In genomic region chr17:35099929-35100328, GRCh38 we compare ENCODE assay signal across 29 cellular contexts. TPM values are rescaled to one million over a fixed set of nuclear protein-coding genes. Genes with fewer than 3 reads are reported as not detected.
DNase-seq lines count a peak whose midpoint lies in the region; ATAC-seq and TF ChIP-seq lines count a peak whose summit lies in the region.
"Had no signal": no experiment of that assay in that cellular context is flagged by ENCODE, and none has a peak within 500 bp of the region (broad histone marks: within the 10 kb centered on the region; RNA-seq: fewer than 3 reads in every experiment).

No MANE protein-coding gene starts in this region.

- peaks cover 0 to 5% of the 10 kb centered on the region in 2 donors for H3K36me3 ChIP-seq in body of pancreas (replicated peaks in 1 of 2; ENCODE audit: insufficient read depth in 1 of 2, low read depth in 2 of 2)

- no peaks in the 10 kb centered on the region for H3K27me3 ChIP-seq in body of pancreas

- no peak for TF ChIP-seq CTCF in nephron progenitor cell (IDR thresholded peaks at IDR 0.05)
- no peak for TF ChIP-seq CTCF in body of pancreas (IDR thresholded peaks at IDR 0.05)

- no peaks in the 10 kb centered on the region for H3K4me1 ChIP-seq in body of pancreas
- H3K4me1 ChIP-seq: HAP-1 had no signal

- no peak overlapping the region for H3K4me3 ChIP-seq in body of pancreas
- H3K4me3 ChIP-seq: GM23338, HAP-1, SK-N-MC had no signal

- H3K27me3 Mint-ChIP-seq in activated CD4-positive, alpha-beta T cell treated with anti-CD3 and anti-CD28 coated beads for 36 hours: no peaks in the 10 kb centered on the region
- no peaks in the 10 kb centered on the region for H3K27me3 Mint-ChIP-seq in nephron progenitor cell (ENCODE audit: low read depth, poor library complexity)
- H3K27me3 Mint-ChIP-seq: T-helper 17 cell had no signal

- CTCF ChIA-PET in activated CD4-positive, alpha-beta T cell treated with anti-CD3 and anti-CD28 coated beads for 36 hours (lab: Charles Lee): interaction anchor here (1.7 kb wide), 1 partner anchor 10 kb away, joined by 7 read pairs; no protein-coding TSS in a partner anchor

- H3K4me3 Mint-ChIP-seq in activated CD4-positive, alpha-beta T cell treated with anti-CD3 and anti-CD28 coated beads for 36 hours: no peak overlapping the region
- H3K4me3 Mint-ChIP-seq in nephron progenitor cell: no peak overlapping the region
- H3K4me3 Mint-ChIP-seq: CD8-positive, alpha-beta T cell; GM23338; T-helper 17 cell had no signal

- no peak overlapping the region for H3K27ac ChIP-seq in body of pancreas
- H3K27ac ChIP-seq: RWPE1, SK-N-MC had no signal

- no peak for TF ChIP-seq POLR2A in body of pancreas (IDR thresholded peaks at IDR 0.05)

- 81 to 92% methylated on average over 3 of the region's 3 CpGs for WGBS in body of pancreas, 2 donors

- intact Hi-C loops in activated CD4-positive, alpha-beta T cell treated with anti-CD3 and anti-CD28 coated beads for 36 hours (cut with DNase I, micrococcal nuclease): no loop called here
- intact Hi-C loops in body of pancreas (cut with DNase I): no loop called here

- peaks cover 5% of the 10 kb centered on the region for H3K4me1 Mint-ChIP-seq in activated CD4-positive, alpha-beta T cell treated with anti-CD3 and anti-CD28 coated beads for 36 hours
- H3K4me1 Mint-ChIP-seq in nephron progenitor cell: peaks cover 6% of the 10 kb centered on the region
- H3K4me1 Mint-ChIP-seq: GM23338 had no signal

- no peaks in the 10 kb centered on the region for H3K9me3 Mint-ChIP-seq in activated CD4-positive, alpha-beta T cell treated with anti-CD3 and anti-CD28 coated beads for 36 hours (ENCODE audit: low read depth)
- H3K9me3 Mint-ChIP-seq in nephron progenitor cell: no peaks in the 10 kb centered on the region
- H3K9me3 Mint-ChIP-seq: CD8-positive, alpha-beta T cell; GM23338 had no signal

- H3K9me3 ChIP-seq in body of pancreas: no peaks in the 10 kb centered on the region
- H3K9me3 ChIP-seq: HAP-1 had no signal

- no peak for DNase-seq in activated CD4-positive, alpha-beta T cell treated with anti-CD3 and anti-CD28 coated beads for 36 hours
- no peak for DNase-seq in activated CD4-positive, alpha-beta T cell treated with anti-CD3 and anti-CD28 coated beads, Interleukin-2, amount 50 U/mL, for 4 hours
- peak; percentile 78 for DNase-seq in NCI-H146 treated with DMSO at 0.1 percent for 48 hours (lab: John Stamatoyannopoulos, UW; ENCODE audit: unreplicated experiment)
- DNase-seq in NCI-H69 (lab: John Stamatoyannopoulos, UW): peak; percentile 98
- no peak for DNase-seq in nephron progenitor cell
- DNase-seq in NCI-H2107 treated with DMSO at 0.1 percent for 48 hours (lab: John Stamatoyannopoulos, UW; ENCODE audit: unreplicated experiment): no peak
- DNase-seq in activated naive CD4-positive, alpha-beta T cell treated with anti-CD3 and anti-CD28 coated beads, Interleukin-2, amount 50 U/mL, for 16 hours: no peak
- no peak for DNase-seq in body of pancreas
- DNase-seq: 8988T; AML-193; C1 segment of cervical spinal cord; CD8-positive, alpha-beta T cell; DMS53; EL; GF-D8; KG1; NCI-H1105; NCI-H187; NCI-H345; NCI-H524; NK-92 treated with Interleukin-12 subunit alpha and Interleukin-12 subunit beta, amount 100 ng/mL, for 24 hours; SHP77 treated with DMSO at 0.1 percent for 48 hours; SW 1271; T-helper 17 cell had no signal

- H3K36me3 Mint-ChIP-seq in activated CD4-positive, alpha-beta T cell treated with anti-CD3 and anti-CD28 coated beads for 36 hours (ENCODE audit: low read depth): peaks cover 27% of the 10 kb centered on the region
- H3K36me3 Mint-ChIP-seq in nephron progenitor cell (ENCODE audit: low read depth): peaks cover 11% of the 10 kb centered on the region

- POLR2A ChIA-PET in activated CD4-positive, alpha-beta T cell treated with anti-CD3 and anti-CD28 coated beads for 36 hours (lab: Charles Lee): no interaction called here

- no peak for ATAC-seq in activated CD4-positive, alpha-beta T cell treated with anti-CD3 and anti-CD28 coated beads for 36 hours
- ATAC-seq in body of pancreas: no peak
- ATAC-seq: CD8-positive, alpha-beta T cell; GM23338; T-helper 17 cell had no signal

- H3K27ac Mint-ChIP-seq in activated CD4-positive, alpha-beta T cell treated with anti-CD3 and anti-CD28 coated beads for 36 hours: peak overlapping the region; percentile 6
- peak overlapping the region; percentile 36 for H3K27ac Mint-ChIP-seq in nephron progenitor cell
- H3K27ac Mint-ChIP-seq: CD8-positive, alpha-beta T cell; GM23338; T-helper 17 cell had no signal

RNA-seq across cellular contexts. Expression of gene RAD51D, which starts 19.7 kb away (rescaled TPM):
- 10 to 100 TPM; 19.9 to 31.8 TPM for total RNA-seq in activated CD4-positive, alpha-beta T cell treated with anti-CD3 and anti-CD28 coated beads for 36 hours
- 10 to 100 TPM in 1 of 2 donors, 1 to 10 TPM in 1; 3.4 to 16.2 TPM for total RNA-seq in body of pancreas

RNA-seq across cellular contexts. Expression of gene FNDC8, which starts 21.5 kb away (rescaled TPM):
- not detected for total RNA-seq in activated CD4-positive, alpha-beta T cell treated with anti-CD3 and anti-CD28 coated beads for 36 hours
- not detected for total RNA-seq in body of pancreas
- total RNA-seq: CD8-positive, alpha-beta T cell; GM23338; HT1080; T-helper 17 cell had no signal

RNA-seq across cellular contexts. Expression of gene RFFL, which starts 36.4 kb away (rescaled TPM):
- 10 to 100 TPM; 19.2 to 22.9 TPM for total RNA-seq in activated CD4-positive, alpha-beta T cell treated with anti-CD3 and anti-CD28 coated beads for 36 hours
- 10 to 100 TPM; 11.9 to 17.8 TPM for total RNA-seq in body of pancreas

RNA-seq across cellular contexts. Expression of gene NLE1, which starts 42.2 kb away (rescaled TPM):
- total RNA-seq in activated CD4-positive, alpha-beta T cell treated with anti-CD3 and anti-CD28 coated beads for 36 hours: 10 to 100 TPM; 38.1 to 40.6 TPM
- 10 to 100 TPM; 12.9 to 17.9 TPM for total RNA-seq in body of pancreas

RNA-seq across cellular contexts. Expression of gene UNC45B, which starts 47.7 kb away (rescaled TPM):
- under 1 TPM in 1 of 2 experiments, not detected in 1; 0.07 TPM for total RNA-seq in activated CD4-positive, alpha-beta T cell treated with anti-CD3 and anti-CD28 coated beads for 36 hours
- total RNA-seq in body of pancreas: not detected
- total RNA-seq: HT1080 had no signal

Comparison
In these comparisons a context has a peak if more than half of its experiments do, and no peak if none do; other contexts are left out.
1. DNase-seq: peak in NCI-H146 treated with DMSO at 0.1 percent for 48 hours (single experiment) and NCI-H69 (single experiment); none in activated CD4-positive, alpha-beta T cell treated with anti-CD3 and anti-CD28 coated beads for 36 hours (single experiment), activated CD4-positive, alpha-beta T cell treated with anti-CD3 and anti-CD28 coated beads, Interleukin-2, amount 50 U/mL, for 4 hours (0 of 2), nephron progenitor cell (single experiment), NCI-H2107 treated with DMSO at 0.1 percent for 48 hours (single experiment), activated naive CD4-positive, alpha-beta T cell treated with anti-CD3 and anti-CD28 coated beads, Interleukin-2, amount 50 U/mL, for 16 hours (single experiment) and body of pancreas (0 of 4).